Comparison of ENCODE assay signal across 8 cellular contexts in genomic region chr20:50303573-50304500, GRCh38.
DNase-seq lines count a peak whose midpoint lies in the region; ATAC-seq and TF ChIP-seq lines count a peak whose summit lies in the region.

No MANE protein-coding gene starts in this region.

- no peak for TF ChIP-seq EP300 in upper lobe of left lung (IDR thresholded peaks at IDR 0.05)

- H2AFZ ChIP-seq in Karpas-422 (ENCODE audit: low read length): no peak overlapping the region

- no peaks in the 10 kb centered on the region for H3K79me2 ChIP-seq in Karpas-422 (ENCODE audit: low read length)

- H3K27ac ChIP-seq in upper lobe of left lung (peak overlapping the region; percentile 80 to 89 (median 87)), Karpas-422 (ENCODE audit: low read length) (no peak overlapping the region)

- H3K9me3 ChIP-seq in upper lobe of left lung: no peaks in the 10 kb centered on the region
- H3K9me3 ChIP-seq in Karpas-422 (ENCODE audit: low read length): no peaks in the 10 kb centered on the region

- no peaks in the 10 kb centered on the region for H3K36me3 ChIP-seq in upper lobe of left lung
- H3K36me3 ChIP-seq in Karpas-422 (ENCODE audit: insufficient read depth, low read length): no peaks in the 10 kb centered on the region

- no peak for TF ChIP-seq POLR2A in upper lobe of left lung (IDR thresholded peaks at IDR 0.05)

- no peak overlapping the region for H3K9ac ChIP-seq in Karpas-422 (ENCODE audit: low read length)

- H3K4me3 ChIP-seq in upper lobe of left lung: no peak overlapping the region
- no peak overlapping the region for H3K4me3 ChIP-seq in Karpas-422 (ENCODE audit: low read length)

- no peak for TF ChIP-seq CTCF in upper lobe of left lung (IDR thresholded peaks at IDR 0.05)

- no peak overlapping the region for H3K4me2 ChIP-seq in Karpas-422 (ENCODE audit: low read depth, low read length, poor library complexity, severe bottlenecking)

- 71 to 74% methylated on average over 10 to 11 of the region's 11 CpGs for WGBS in upper lobe of left lung, 2 donors

- DNase-seq in NCI-H2227 (lab: John Stamatoyannopoulos, UW; ENCODE audit: unreplicated experiment) (peak; percentile 24), NCI-H2227 treated with DMSO at 0.1 percent for 48 hours (lab: John Stamatoyannopoulos, UW) (no peak), astrocyte of the hippocampus (ENCODE audit: low read depth, low spot score) (peak; percentile 59), left lobe of liver (ENCODE audit: low spot score) (peak; percentile 86), upper lobe of left lung (peak in 1 of 2 donors; percentile 75), Karpas-422 (no peak)
- DNase-seq in activated effector memory CD4-positive, alpha-beta T cell treated with anti-CD3 and anti-CD28 coated beads, Interleukin-2, amount 50 U/mL, for 16 hours: no peak

- ATAC-seq in left lobe of liver (peak; percentile 3), upper lobe of left lung (ENCODE audit: low FRiP score in 2 of 2) (no peak), GM21529 (IDR thresholded peaks at IDR 0.05; ENCODE audit: unreplicated experiment) (no peak)

- H4K20me1 ChIP-seq in Karpas-422 (ENCODE audit: insufficient read depth, low read depth, low read length): no peaks in the 10 kb centered on the region

- no peaks in the 10 kb centered on the region for H3K9me2 ChIP-seq in Karpas-422 (replicated peaks; ENCODE audit: insufficient read depth, low read length)

- H3K4me1 ChIP-seq in upper lobe of left lung: peaks cover 40 to 51% (median 45%) of the 10 kb centered on the region in 4 donors
- H3K4me1 ChIP-seq in Karpas-422 (ENCODE audit: low read length): no peaks in the 10 kb centered on the region

- H3K27me3 ChIP-seq in upper lobe of left lung: no peaks in the 10 kb centered on the region
- H3K27me3 ChIP-seq in Karpas-422 (ENCODE audit: low read length): no peaks in the 10 kb centered on the region

Comparison
In these comparisons a context has a peak if more than half of its experiments do, and no peak if none do; other contexts are left out.
1. DNase-seq: peak in NCI-H2227 (single experiment), astrocyte of the hippocampus (single experiment) and left lobe of liver (single experiment); none in NCI-H2227 treated with DMSO at 0.1 percent for 48 hours (single experiment), activated effector memory CD4-positive, alpha-beta T cell treated with anti-CD3 and anti-CD28 coated beads, Interleukin-2, amount 50 U/mL, for 16 hours (single experiment) and Karpas-422 (single experiment).